ENCODE assay signal across 9 cellular contexts in the genomic region with DNA sequence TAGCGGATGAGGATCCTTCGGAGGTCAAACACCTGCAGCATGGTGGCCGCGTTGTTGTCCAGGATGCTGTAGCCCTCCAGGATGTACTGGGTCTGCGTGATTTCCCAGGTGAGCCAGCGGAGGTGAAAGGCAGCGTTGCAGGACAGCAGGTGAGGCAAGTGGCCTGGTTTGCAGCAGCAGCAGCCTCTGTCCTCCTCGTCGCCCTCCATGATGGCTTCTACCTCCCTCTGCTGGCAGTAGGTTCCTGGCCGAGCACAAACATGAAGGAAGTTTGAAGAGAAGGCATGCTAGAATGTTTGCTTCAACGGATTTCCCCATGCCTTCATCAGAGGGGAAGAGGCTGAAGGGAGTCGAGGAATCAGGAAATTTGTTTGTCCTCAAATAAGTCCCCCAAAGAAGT.
DNase-seq lines count a peak whose midpoint lies in the region; ATAC-seq and TF ChIP-seq lines count a peak whose summit lies in the region.
"Had no signal": no experiment of that assay in that cellular context is flagged by ENCODE, and none has a peak within 500 bp of the region (broad histone marks: within the 10 kb centered on the region; RNA-seq: fewer than 3 reads in every experiment).

No MANE protein-coding gene starts in this region.

- in situ Hi-C loops in astrocyte of the spinal cord (cut with HindIII; ENCODE audit: low sequenced_read_pairs) = no loop called here

- no peak overlapping the region for H3K27ac ChIP-seq in left lung
- no peak overlapping the region for H3K27ac ChIP-seq in effector memory CD4-positive, alpha-beta T cell (ENCODE audit: insufficient read depth, low read length, poor library complexity, severe bottlenecking)
- H3K27ac ChIP-seq: BLaER1 treated with 17β-estradiol and CSF1 and Interleukin-3, amounts not matched to agents 10 nM and 100 nM had no signal

- H3K27me3 ChIP-seq in left lung = no peaks in the 10 kb centered on the region
- no peaks in the 10 kb centered on the region for H3K27me3 ChIP-seq in effector memory CD4-positive, alpha-beta T cell (replicated peaks; ENCODE audit: control insufficient read depth, insufficient read depth, low read length, poor library complexity, severe bottlenecking)
- H3K27me3 ChIP-seq: BLaER1 treated with 17β-estradiol and CSF1 and Interleukin-3, amounts not matched to agents 10 nM and 100 nM had no signal

- intact Hi-C loops in left lung (cut with DNase I) = loop anchor here in 1 of 2 donors (10.0 kb wide), 1 partner anchor 390 kb away; the partner anchor contains the start of gene SIPA1L2

- TF ChIP-seq CTCF in astrocyte of the spinal cord (IDR thresholded peaks at IDR 0.05; ENCODE audit: low read depth, low read length) = peak; percentile 65
- TF ChIP-seq CTCF in left lung (IDR thresholded peaks at IDR 0.05) = peak; percentile 10 to 32

- no peak overlapping the region for H3K4me3 ChIP-seq in astrocyte of the spinal cord (ENCODE audit: low read depth, low read length)
- no peak overlapping the region for H3K4me3 ChIP-seq in left lung
- H3K4me3 ChIP-seq in effector memory CD4-positive, alpha-beta T cell (ENCODE audit: insufficient read depth, low read depth, low read length, poor library complexity, severe bottlenecking) = no peak overlapping the region
- H3K4me3 ChIP-seq: BLaER1 treated with 17β-estradiol and CSF1 and Interleukin-3, amounts not matched to agents 10 nM and 100 nM had no signal

- no peaks in the 10 kb centered on the region for H3K36me3 ChIP-seq in left lung
- peaks cover 8% of the 10 kb centered on the region for H3K36me3 ChIP-seq in effector memory CD4-positive, alpha-beta T cell (ENCODE audit: control insufficient read depth, insufficient read depth, low read length)
- H3K36me3 ChIP-seq: BLaER1 treated with 17β-estradiol and CSF1 and Interleukin-3, amounts not matched to agents 10 nM and 100 nM had no signal

- no peaks in the 10 kb centered on the region for H3K4me1 ChIP-seq in left lung
- H3K4me1 ChIP-seq in effector memory CD4-positive, alpha-beta T cell (ENCODE audit: control insufficient read depth, insufficient read depth, low read length, poor library complexity, severe bottlenecking) = no peaks in the 10 kb centered on the region

- ATAC-seq in left lung (peak; percentile 75), HG02970 (IDR thresholded peaks at IDR 0.05; ENCODE audit: low FRiP score, unreplicated experiment) (no peak)

- H3K9me3 ChIP-seq in left lung = no peaks in the 10 kb centered on the region
- H3K9me3 ChIP-seq in effector memory CD4-positive, alpha-beta T cell (ENCODE audit: control insufficient read depth, low read length) = no peaks in the 10 kb centered on the region
- H3K9me3 ChIP-seq: BLaER1 treated with 17β-estradiol and CSF1 and Interleukin-3, amounts not matched to agents 10 nM and 100 nM had no signal

- DNase-seq in NCI-H2171 treated with DMSO at 0.1 percent for 48 hours (lab: John Stamatoyannopoulos, UW) (peak; percentile 9), NCI-H2171 (lab: John Stamatoyannopoulos, UW) (no peak), NCI-H146 (lab: John Stamatoyannopoulos, UW) (peak; percentile 70), astrocyte of the spinal cord (ENCODE audit: low read depth, low spot score) (peak; percentile 23), left lung (peak in 1 of 2 donors; percentile 38), kidney glomerular epithelial cell (lab: John Stamatoyannopoulos, UW) (no peak)
- DNase-seq in effector memory CD4-positive, alpha-beta T cell = no peak

Comparison
In these comparisons a context has a peak if more than half of its experiments do, and no peak if none do; other contexts are left out.
1. DNase-seq: peak in NCI-H2171 treated with DMSO at 0.1 percent for 48 hours (single experiment), NCI-H146 (single experiment) and astrocyte of the spinal cord (single experiment); none in NCI-H2171 (single experiment), kidney glomerular epithelial cell (single experiment) and effector memory CD4-positive, alpha-beta T cell (0 of 3).